24 cellular contexts compared by ENCODE assay signal in the genomic region with DNA sequence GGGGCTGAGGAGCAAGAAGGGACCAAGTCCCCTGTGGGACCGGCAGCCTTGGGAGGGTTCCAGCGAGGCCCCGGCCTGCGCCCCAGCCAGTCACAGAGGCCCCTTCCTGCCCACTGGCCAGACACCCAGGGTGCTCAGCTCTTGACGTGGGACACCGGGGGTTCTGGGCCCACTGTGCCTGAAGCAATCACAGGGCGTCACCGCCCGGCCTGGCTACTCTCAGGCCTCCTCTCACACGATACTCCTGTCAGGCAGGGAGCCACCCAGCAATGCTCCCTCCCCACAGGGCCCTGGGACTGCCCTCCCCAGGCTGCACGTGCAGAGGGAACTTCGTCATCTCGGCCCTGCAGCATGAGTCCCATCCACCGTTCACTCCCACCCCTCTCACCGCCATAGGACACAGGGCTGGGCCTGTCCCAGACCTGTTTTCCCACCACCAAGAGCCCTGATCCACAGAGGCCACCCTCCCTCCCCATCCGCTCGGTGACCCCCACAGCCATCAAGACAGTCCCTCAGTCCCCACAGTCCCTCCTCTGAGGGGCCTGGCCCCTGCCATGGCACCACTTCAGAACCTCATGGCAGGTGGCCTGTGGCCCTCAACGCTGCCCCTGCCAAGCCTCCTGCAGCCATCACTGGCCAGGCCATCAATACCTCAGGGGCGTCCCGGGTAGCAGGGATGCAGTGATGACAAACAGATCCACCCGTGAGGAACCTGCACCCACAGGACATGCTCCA. TPM values are rescaled to one million over a fixed set of nuclear protein-coding genes. Genes with fewer than 3 reads are reported as not detected.
DNase-seq lines count a peak whose midpoint lies in the region; ATAC-seq, FAIRE-seq and TF ChIP-seq lines count a peak whose summit lies in the region.
"Had no signal": no experiment of that assay in that cellular context is flagged by ENCODE, and none has a peak within 500 bp of the region (broad histone marks: within the 10 kb centered on the region; RNA-seq: fewer than 3 reads in every experiment).

No MANE protein-coding gene starts in this region.

- H3K79me2 ChIP-seq in H9 (ENCODE audit: insufficient read depth, low read length), result peaks cover 57% of the 10 kb centered on the region; the same call in 1 of the 2 replicates
- peaks cover 88% of the 10 kb centered on the region for H3K79me2 ChIP-seq in K562 (ENCODE audit: control insufficient read depth, insufficient read depth, low read length)
- peaks cover 99% of the 10 kb centered on the region for H3K79me2 ChIP-seq in hepatocyte
- H3K79me2 ChIP-seq in PC-9 (ENCODE audit: low read depth), result peaks cover 85% of the 10 kb centered on the region

- H3K23ac ChIP-seq in H9 (ENCODE audit: insufficient read length, low read depth, low read length), result no peak overlapping the region

- no peak overlapping the region for H4K5ac ChIP-seq in H9 (ENCODE audit: insufficient read length, low read depth, low read length)

- POLR2A ChIA-PET in K562 (lab: Yijun Ruan, JAX), result no interaction called here
- POLR2A ChIA-PET in PC-9 (lab: Charles Lee; ENCODE audit: unreplicated experiment), result no interaction called here

- peaks cover 2 to 5% of the 10 kb centered on the region in 2 experiments; a peak in 4 of 5 replicates for H3K9me3 Mint-ChIP-seq in H9
- H3K9me3 Mint-ChIP-seq: activated naive CD4-positive, alpha-beta T cell treated with anti-CD3 and anti-CD28 coated beads, Interleukin-2, amount 10 ng/mL, durations not matched to agents 7 days and 5 days; activated T-cell treated with anti-CD3 and anti-CD28 coated beads, Interleukin-2, amount 50 U/mL, for 4 hours; natural killer cell treated with Interleukin-12 subunit alpha and Interleukin-12 subunit beta and Interleukin-15 and Interleukin-18, amount 100 ng/mL, for 72 hours; stimulated activated naive CD8-positive, alpha-beta T cell treated with anti-CD3 and anti-CD28 coated beads, Interleukin-15, Interleukin-2, amounts not matched to agents 100 ng/mL and 50 ng/mL, for 24 hours had no signal

- H3K4me2 ChIP-seq in H9 (ENCODE audit: insufficient read depth, insufficient read length, low read length) (no peak overlapping the region), K562 (ENCODE audit: insufficient read depth, low read length) (no peak overlapping the region), hepatocyte (peak overlapping the region; percentile 12), PC-9 (no peak overlapping the region)

- H3K4me3 Mint-ChIP-seq in H9, result no peak overlapping the region
- H3K4me3 Mint-ChIP-seq: activated naive CD4-positive, alpha-beta T cell treated with anti-CD3 and anti-CD28 coated beads, Interleukin-2, amount 10 ng/mL, durations not matched to agents 7 days and 5 days; activated T-cell treated with anti-CD3 and anti-CD28 coated beads, Interleukin-2, amount 50 U/mL, for 4 hours; natural killer cell treated with Interleukin-12 subunit alpha and Interleukin-12 subunit beta and Interleukin-15 and Interleukin-18, amount 100 ng/mL, for 72 hours; stimulated activated naive CD8-positive, alpha-beta T cell treated with anti-CD3 and anti-CD28 coated beads, Interleukin-15, Interleukin-2, amounts not matched to agents 100 ng/mL and 50 ng/mL, for 24 hours had no signal

- no peaks in the 10 kb centered on the region for H3K9me3 ChIP-seq in H9 (ENCODE audit: control insufficient read depth, low read depth, low read length)
- no peaks in the 10 kb centered on the region for H3K9me3 ChIP-seq in K562 (replicated peaks; ENCODE audit: control insufficient read depth, insufficient read depth, low read depth, low read length)
- no peaks in the 10 kb centered on the region for H3K9me3 ChIP-seq in hepatocyte (ENCODE audit: low read depth)
- no peaks in the 10 kb centered on the region for H3K9me3 ChIP-seq in PC-9 (ENCODE audit: insufficient read depth, low read depth)
- H3K9me3 ChIP-seq: transverse colon had no signal

- peaks cover 10% of the 10 kb centered on the region; the same call in 2 of the 3 replicates for H3K36me3 ChIP-seq in K562 (ENCODE audit: control insufficient read depth, insufficient read depth, low read length)
- no peaks in the 10 kb centered on the region for H3K36me3 ChIP-seq in hepatocyte (replicated peaks; ENCODE audit: insufficient read depth, low read depth)
- no peaks in the 10 kb centered on the region for H3K36me3 ChIP-seq in PC-9 (ENCODE audit: low read depth)
- H3K36me3 ChIP-seq: transverse colon had no signal

- H3K4me1 Mint-ChIP-seq in H9, result peaks cover 50 to 55% of the 10 kb centered on the region in 2 experiments

- H3K4me1 ChIP-seq in H9 (ENCODE audit: insufficient read depth, low read length) (no peaks in the 10 kb centered on the region; the same call in 1 of the 2 replicates), K562 (replicated peaks in 1 of 2; ENCODE audit: control insufficient read depth in 2 of 2, insufficient read depth in 2 of 2, low read length in 2 of 2) (peaks cover 0 to 60% of the 10 kb centered on the region in 2 experiments; a peak in 2 of 5 replicates), hepatocyte (ENCODE audit: insufficient read depth) (peaks cover 8% of the 10 kb centered on the region), PC-9 (replicated peaks; ENCODE audit: insufficient read depth) (no peaks in the 10 kb centered on the region)

- H3K79me1 ChIP-seq in H9 (ENCODE audit: insufficient read depth, low read depth, low read length, poor library complexity, severe bottlenecking), result peaks cover 2% of the 10 kb centered on the region

- peak overlapping the region; percentile 55 to 91 (median 76); a peak in 3 of 7 replicates for H3K27ac Mint-ChIP-seq in H9
- H3K27ac Mint-ChIP-seq: activated naive CD4-positive, alpha-beta T cell treated with anti-CD3 and anti-CD28 coated beads, Interleukin-2, amount 10 ng/mL, durations not matched to agents 7 days and 5 days; natural killer cell treated with Interleukin-12 subunit alpha and Interleukin-12 subunit beta and Interleukin-15 and Interleukin-18, amount 100 ng/mL, for 72 hours; stimulated activated naive CD8-positive, alpha-beta T cell treated with anti-CD3 and anti-CD28 coated beads, Interleukin-15, Interleukin-2, amounts not matched to agents 100 ng/mL and 50 ng/mL, for 24 hours had no signal

- no peak overlapping the region for H3K18ac ChIP-seq in H9 (ENCODE audit: insufficient read length, low read depth, low read length)

- no peak for TF ChIP-seq EP300 in K562 (IDR thresholded peaks at IDR 0.05; ENCODE audit: low read length)

- no peak overlapping the region for H4K8ac ChIP-seq in H9 (replicated peaks; ENCODE audit: insufficient read length, low read depth, low read length)

- no peak overlapping the region for H3T11ph ChIP-seq in H9 (ENCODE audit: low read length)

- H3K9ac ChIP-seq in H9 (ENCODE audit: extremely low read depth, insufficient read length, low read length) (no peak overlapping the region), K562 (ENCODE audit: insufficient read depth in 1 of 2, low read depth in 2 of 2, low read length in 2 of 2) (peak overlapping the region in 1 of 2 experiments; percentile 76; a peak in 2 of 4 replicates)

- no peak overlapping the region for H2BK20ac ChIP-seq in H9 (ENCODE audit: low read depth, low read length, poor library complexity, severe bottlenecking)

- H3K4ac ChIP-seq in H9 (ENCODE audit: low read depth, low read length), result no peak overlapping the region

- in situ Hi-C loops in K562 (cut with MboI), result no loop called here

- H2AFZ ChIP-seq in H9 (ENCODE audit: low read length), result no peak overlapping the region
- H2AFZ ChIP-seq in K562 (ENCODE audit: low read depth, low read length), result no peak overlapping the region
- no peak overlapping the region for H2AFZ ChIP-seq in hepatocyte
- H2AFZ ChIP-seq in PC-9, result no peak overlapping the region

- no peak overlapping the region for H2BK5ac ChIP-seq in H9 (ENCODE audit: insufficient read length, low read length)

- H3K56ac ChIP-seq in H9 (ENCODE audit: insufficient read length, low read depth, low read length), result no peak overlapping the region

- intact Hi-C loops in K562 (cut with micrococcal nuclease), result no loop called here
- intact Hi-C loops in posterior vena cava (cut with DNase I), result no loop called here
- intact Hi-C loops in PC-9 (cut with micrococcal nuclease; ENCODE audit: unreplicated experiment), result no loop called here

- no peaks in the 10 kb centered on the region; the same call in 1 of the 2 replicates for H3K27me3 Mint-ChIP-seq in H9 (ENCODE audit: low read depth)
- H3K27me3 Mint-ChIP-seq: activated naive CD4-positive, alpha-beta T cell treated with anti-CD3 and anti-CD28 coated beads, Interleukin-2, amount 10 ng/mL, durations not matched to agents 7 days and 5 days; natural killer cell treated with Interleukin-12 subunit alpha and Interleukin-12 subunit beta and Interleukin-15 and Interleukin-18, amount 100 ng/mL, for 72 hours; stimulated activated naive CD8-positive, alpha-beta T cell treated with anti-CD3 and anti-CD28 coated beads, Interleukin-15, Interleukin-2, amounts not matched to agents 100 ng/mL and 50 ng/mL, for 24 hours had no signal

- WGBS in H9 (ENCODE audit: extremely low coverage, insufficient read length, low lambda C conversion rate), result no CpG with 5 or more reads among the region's 21 CpGs
- WGBS in K562 (ENCODE audit: insufficient coverage, low coverage, missing lambda C conversion rate), result 71% methylated on average over 19 of the region's 21 CpGs
- WGBS in hepatocyte (ENCODE audit: low lambda C conversion rate, missing lambda C conversion rate), result 73% methylated on average over 21 of the region's 21 CpGs

- H3K9me2 ChIP-seq in hepatocyte (replicated peaks; ENCODE audit: insufficient read depth) (no peaks in the 10 kb centered on the region), PC-9 (ENCODE audit: insufficient read depth) (no peaks in the 10 kb centered on the region)

- TF ChIP-seq CTCF in H9 (conservative IDR thresholded peaks at IDR 0.05), result no peak
- TF ChIP-seq CTCF in K562 (IDR thresholded peaks at IDR 0.05 in 2 of 3, conservative IDR thresholded peaks at IDR 0.05 in 1 of 3; ENCODE audit: insufficient read depth in 2 of 3, low read depth in 1 of 3, low read length in 3 of 3), result no peak
- no peak for TF ChIP-seq CTCF in hepatocyte (IDR thresholded peaks at IDR 0.05; ENCODE audit: poor library complexity)
- no peak for TF ChIP-seq CTCF in PC-9 (conservative IDR thresholded peaks at IDR 0.05)

- peak overlapping the region; percentile 9; the same call in 1 of the 2 replicates for H3K14ac ChIP-seq in H9 (ENCODE audit: insufficient read depth, low read length)

- CTCF ChIA-PET in K562 (lab: Yijun Ruan, JAX; ENCODE audit: low intra/inter-chr PET ratio), result no interaction called here
- CTCF ChIA-PET in PC-9 (lab: Charles Lee), result no interaction called here

- no peak overlapping the region for H2AK5ac ChIP-seq in H9 (ENCODE audit: insufficient read length, low read length)

- H3K27ac ChIP-seq in H9 (ENCODE audit: insufficient read length, low read depth, low read length) (no peak overlapping the region), K562 (ENCODE audit: extremely low read depth, low read depth, low read length) (no peak overlapping the region), hepatocyte (peak overlapping the region; percentile 51), PC-9 (no peak overlapping the region)
- H3K27ac ChIP-seq: skin epidermis, transverse colon had no signal

- ATAC-seq in K562, result peak; percentile 52
- no peak for ATAC-seq in GM21723 (IDR thresholded peaks at IDR 0.05; ENCODE audit: unreplicated experiment)
- ATAC-seq: activated T-cell treated with anti-CD3 and anti-CD28 coated beads, Interleukin-2, amount 50 U/mL, for 4 hours; GM12878; natural killer cell treated with Interleukin-12 subunit alpha and Interleukin-12 subunit beta and Interleukin-15 and Interleukin-18, amount 100 ng/mL, for 72 hours had no signal

- H3K4me3 ChIP-seq in K562, result no peak overlapping the region
- no peak overlapping the region for H3K4me3 ChIP-seq in hepatocyte
- H3K4me3 ChIP-seq in PC-9, result no peak overlapping the region
- H3K4me3 ChIP-seq: GM12878, skin epidermis, transverse colon had no signal

- no peak overlapping the region for H2BK120ac ChIP-seq in H9 (ENCODE audit: low read depth, low read length, poor library complexity, severe bottlenecking)

- peaks cover 24 to 30% (median 29%) of the 10 kb centered on the region in 3 experiments for H3K36me3 Mint-ChIP-seq in H9 (ENCODE audit: insufficient read depth in 1 of 3, low read depth in 3 of 3)
- H3K36me3 Mint-ChIP-seq: natural killer cell treated with Interleukin-12 subunit alpha and Interleukin-12 subunit beta and Interleukin-15 and Interleukin-18, amount 100 ng/mL, for 72 hours had no signal

- H2BK12ac ChIP-seq in H9 (ENCODE audit: insufficient read length, low read depth, low read length), result no peak overlapping the region

- H4K91ac ChIP-seq in H9 (ENCODE audit: insufficient read length, low read depth, low read length), result no peak overlapping the region

- H3F3A ChIP-seq in PC-9 (ENCODE audit: insufficient read depth, low read depth), result no peaks in the 10 kb centered on the region

- H3K23me2 ChIP-seq in H9 (ENCODE audit: insufficient read length, low read depth, low read length, poor library complexity, severe bottlenecking), result no peaks in the 10 kb centered on the region

- no peak for TF ChIP-seq POLR2A in K562 (conservative IDR thresholded peaks at IDR 0.05)
- no peak for TF ChIP-seq POLR2A in GM12892 (IDR thresholded peaks at IDR 0.05; ENCODE audit: low read depth, low read length)

- BruUV-seq in K562 (replicated peaks; lab: Mats Ljungman, UMichigan), result no TSS peak
- BruUV-seq in PC-9 (replicated peaks; lab: Mats Ljungman, UMichigan), result no TSS peak

- FAIRE-seq in K562 (lab: Jason Lieb, UNC) (no peak), GM12892 (lab: Jason Lieb, UNC) (no peak)
- FAIRE-seq: GM12878 had no signal

- H2BK15ac ChIP-seq in H9 (ENCODE audit: low read depth, low read length), result no peak overlapping the region

- H4K20me1 ChIP-seq in H9 (ENCODE audit: control insufficient read depth, insufficient read depth, insufficient read length) (peaks cover 7% of the 10 kb centered on the region), K562 (replicated peaks; ENCODE audit: control insufficient read depth, insufficient read depth, low read length) (peaks cover 25% of the 10 kb centered on the region), hepatocyte (ENCODE audit: insufficient read depth, poor library complexity, severe bottlenecking) (peaks cover 87% of the 10 kb centered on the region), PC-9 (ENCODE audit: insufficient read depth) (peaks cover 63% of the 10 kb centered on the region)

- peaks cover 14% of the 10 kb centered on the region for H3K9me1 ChIP-seq in K562 (ENCODE audit: control insufficient read depth, insufficient read depth, low read length)

- DNase-seq in H9 (no peak), K562 (ENCODE audit: extremely low read depth in 1 of 4, low spot score in 3 of 4) (no peak), hepatocyte (ENCODE audit: low spot score) (no peak), posterior vena cava (ENCODE audit: low spot score) (peak; percentile 80), GM12892 (ENCODE audit: insufficient read length) (no peak), PC-9 (no peak), iPS-NIHi7 (ENCODE audit: extremely low spot score) (no peak)
- DNase-seq: activated CD4-positive, alpha-beta T cell treated with anti-CD3 and anti-CD28 coated beads for 1 hour; activated naive CD4-positive, alpha-beta T cell treated with anti-CD3 and anti-CD28 coated beads, Interleukin-2, amount 10 ng/mL, durations not matched to agents 7 days and 5 days; activated T-cell treated with anti-CD3 and anti-CD28 coated beads, Interleukin-2, amount 50 U/mL, for 4 hours; dermis blood vessel endothelial cell; DMS79 treated with DMSO at 0.1 percent for 48 hours; islet precursor cell; NCI-H1092; NCI-H1930; NCI-H774; SIG-M5; stimulated activated CD4-positive, alpha-beta T cell treated with anti-CD3 and anti-CD28 coated beads, Interleukin-2, amount 100 ng/mL, for 48 hours; transverse colon had no signal

- H3K27me3 ChIP-seq in H9 (ENCODE audit: insufficient read depth, low read length) (no peaks in the 10 kb centered on the region), K562 (ENCODE audit: control insufficient read depth in 2 of 2, insufficient read depth in 2 of 2, low read length in 2 of 2) (no peaks in the 10 kb centered on the region), hepatocyte (no peaks in the 10 kb centered on the region), PC-9 (ENCODE audit: insufficient read depth, low read depth) (no peaks in the 10 kb centered on the region)
- H3K27me3 ChIP-seq: transverse colon had no signal

- TF ChIP-seq RAD21 in K562 (CRISPR knock-in tag; conservative IDR thresholded peaks at IDR 0.05 in 1 of 2, IDR thresholded peaks at IDR 0.05 in 1 of 2), result no peak

RNA-seq across cellular contexts. Expression of gene TAF4, which starts 14.3 kb away (rescaled TPM):
- 30.8 and 40.9 TPM in 2 replicates for total RNA-seq in H9 (2021)
- total RNA-seq in K562 (2011; cell fraction: chromatin; rRNA removed; ENCODE audit: low replicate concordance), result 55.2 and 60.4 TPM in 2 replicates
- 24.2 and 29.5 TPM in 2 replicates for total RNA-seq in K562 (2011; cell fraction: nucleolus; rRNA removed)
- 37.6 and 39.3 TPM in 2 replicates for total RNA-seq in K562 (2011; cell fraction: nucleoplasm; rRNA removed)
- total RNA-seq in K562 (2014; rRNA removed), result 5.3 and 6.7 TPM in 2 replicates
- 5.7 and 7.1 TPM in 2 replicates for total RNA-seq in K562 (2014; rRNA removed; fragmentation: Illumina TruSeq; extraction: Trizol)
- total RNA-seq in K562 (2015; rRNA removed; fragmentation: Illumina TruSeq; extraction: Trizol), result 5.6 and 7.8 TPM in 2 replicates
- 20.4 and 28.3 TPM in 2 replicates for total RNA-seq in K562 (2021)
- 3.6 and 3.9 TPM in 2 replicates for polyA plus RNA-seq in K562 (2011; rRNA removed)
- 3.1 and 9.7 TPM in 2 replicates for polyA plus RNA-seq in K562 (2011; cell fraction: cytosol; rRNA removed)
- 7.7 and 13.2 TPM in 2 replicates for polyA plus RNA-seq in K562 (2011; cell fraction: nucleus; rRNA removed)
- 10.2 and 14.4 TPM in 2 replicates for polyA plus RNA-seq in K562 (2012)
- polyA plus RNA-seq in K562 (2014; fragmentation: Illumina TruSeq; extraction: Trizol), result 12.4 and 14.6 TPM in 2 replicates
- under 1 TPM; 0.44 to 0.48 TPM for polyA plus RNA-seq in K562 (2014; fragmentation: Nextera tagmentation; extraction: Ambion mirVana)
- polyA plus RNA-seq in K562 (2014; rRNA removed), result 11.5 and 11.6 TPM in 2 replicates
- 5.4 and 5.6 TPM in 2 replicates for polyA minus RNA-seq in K562 (2011; rRNA and poly(A)+ RNA removed)
- 16.1 and 22.1 TPM in 2 replicates for polyA minus RNA-seq in K562 (2011; cell fraction: cytosol; rRNA and poly(A)+ RNA removed)
- polyA minus RNA-seq in K562 (2011; cell fraction: nucleus; rRNA and poly(A)+ RNA removed), result 6.1 and 8.2 TPM in 2 replicates
- total RNA-seq in hepatocyte, result 6.6 and 7.5 TPM in 2 replicates
- 2.9 and 3.3 TPM in 2 replicates for polyA plus RNA-seq in hepatocyte
- 10 to 100 TPM in 1 of 2 donors, 1 to 10 TPM in 1; 8.8 to 11.4 TPM for total RNA-seq in posterior vena cava
- 7.8 TPM for polyA plus RNA-seq in GM12892 (2012; ENCODE audit: missing spikeins)
- total RNA-seq in PC-9 (2021), result 25.8 and 32.5 TPM in 2 replicates
